ENCODE assay signal across 1 cellular context in the genomic region with DNA sequence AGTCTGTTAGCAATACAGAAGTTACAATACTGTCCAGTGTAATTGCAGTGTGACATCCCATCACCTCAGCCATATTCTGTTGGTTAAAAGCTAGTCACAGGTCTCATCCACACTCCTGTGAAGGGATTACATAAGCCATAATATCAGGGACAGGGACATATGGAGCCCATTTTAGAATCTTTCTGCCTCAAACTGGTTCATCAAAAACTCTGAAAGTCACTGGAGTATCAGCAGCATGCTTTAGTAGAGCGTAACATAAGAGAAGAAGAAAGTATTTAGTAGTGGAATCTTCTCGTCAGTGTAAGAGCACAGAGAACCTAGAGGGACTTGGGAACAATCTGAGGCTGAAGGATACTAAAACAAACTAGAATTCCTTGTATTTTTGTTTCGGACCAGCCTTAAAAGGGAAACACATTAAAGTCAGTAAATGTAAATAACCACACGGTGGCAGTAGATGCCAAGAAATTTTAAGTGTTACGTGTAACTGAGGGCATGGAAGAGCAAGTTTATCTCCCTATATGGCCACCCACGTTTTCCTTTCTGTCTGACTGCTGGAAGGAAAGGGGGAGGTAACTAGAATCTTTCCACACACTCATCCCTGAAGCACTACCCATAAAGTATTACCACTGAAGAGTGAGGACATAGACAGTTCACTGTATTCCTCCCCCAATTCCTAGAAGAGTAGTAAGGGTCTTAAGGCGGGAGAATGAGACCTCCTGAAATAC.
TF ChIP-seq lines count a peak whose summit lies in the region.

No MANE protein-coding gene starts in this region.

TF ChIP-seq in HEK293, 187 proteins besides CTCF, POLR2A, EP300 and RAD21 (continued from another document and continues in another):
- TF ChIP-seq, protein P1, sequence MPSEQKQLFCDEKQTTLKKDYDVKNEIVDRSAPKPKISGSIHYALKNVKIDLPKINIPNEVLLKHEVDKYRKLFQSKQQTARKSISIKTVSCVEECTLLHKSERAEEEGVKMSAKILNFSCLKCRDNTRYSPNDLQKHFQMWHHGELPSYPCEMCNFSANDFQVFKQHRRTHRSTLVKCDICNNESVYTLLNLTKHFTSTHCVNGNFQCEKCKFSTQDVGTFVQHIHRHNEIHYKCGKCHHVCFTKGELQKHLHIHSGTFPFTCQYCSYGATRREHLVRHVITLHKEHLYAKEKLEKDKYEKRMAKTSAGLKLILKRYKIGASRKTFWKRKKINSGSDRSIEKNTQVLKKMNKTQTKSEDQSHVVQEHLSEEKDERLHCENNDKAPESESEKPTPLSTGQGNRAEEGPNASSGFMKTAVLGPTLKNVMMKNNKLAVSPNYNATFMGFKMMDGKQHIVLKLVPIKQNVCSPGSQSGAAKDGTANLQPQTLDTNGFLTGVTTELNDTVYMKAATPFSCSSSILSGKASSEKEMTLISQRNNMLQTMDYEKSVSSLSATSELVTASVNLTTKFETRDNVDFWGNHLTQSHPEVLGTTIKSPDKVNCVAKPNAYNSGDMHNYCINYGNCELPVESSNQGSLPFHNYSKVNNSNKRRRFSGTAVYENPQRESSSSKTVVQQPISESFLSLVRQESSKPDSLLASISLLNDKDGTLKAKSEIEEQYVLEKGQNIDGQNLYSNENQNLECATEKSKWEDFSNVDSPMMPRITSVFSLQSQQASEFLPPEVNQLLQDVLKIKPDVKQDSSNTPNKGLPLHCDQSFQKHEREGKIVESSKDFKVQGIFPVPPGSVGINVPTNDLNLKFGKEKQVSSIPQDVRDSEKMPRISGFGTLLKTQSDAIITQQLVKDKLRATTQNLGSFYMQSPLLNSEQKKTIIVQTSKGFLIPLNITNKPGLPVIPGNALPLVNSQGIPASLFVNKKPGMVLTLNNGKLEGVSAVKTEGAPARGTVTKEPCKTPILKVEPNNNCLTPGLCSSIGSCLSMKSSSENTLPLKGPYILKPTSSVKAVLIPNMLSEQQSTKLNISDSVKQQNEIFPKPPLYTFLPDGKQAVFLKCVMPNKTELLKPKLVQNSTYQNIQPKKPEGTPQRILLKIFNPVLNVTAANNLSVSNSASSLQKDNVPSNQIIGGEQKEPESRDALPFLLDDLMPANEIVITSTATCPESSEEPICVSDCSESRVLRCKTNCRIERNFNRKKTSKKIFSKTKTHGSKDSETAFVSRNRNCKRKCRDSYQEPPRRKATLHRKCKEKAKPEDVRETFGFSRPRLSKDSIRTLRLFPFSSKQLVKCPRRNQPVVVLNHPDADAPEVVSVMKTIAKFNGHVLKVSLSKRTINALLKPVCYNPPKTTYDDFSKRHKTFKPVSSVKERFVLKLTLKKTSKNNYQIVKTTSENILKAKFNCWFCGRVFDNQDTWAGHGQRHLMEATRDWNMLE (tag by site-specific recombination; conservative IDR thresholded peaks at IDR 0.05; ENCODE audit: low read depth) = no peak
- TF ChIP-seq ZSCAN16 (tag by site-specific recombination; IDR thresholded peaks at IDR 0.05) (no peak), ZSCAN23 (tag by site-specific recombination; IDR thresholded peaks at IDR 0.05) (no peak), ZNF169 (tag by site-specific recombination; IDR thresholded peaks at IDR 0.05) (no peak), ZNF214 (tag by site-specific recombination; IDR thresholded peaks at IDR 0.05; ENCODE audit: borderline replicate concordance) (no peak), ZNF416 (tag by site-specific recombination; IDR thresholded peaks at IDR 0.05) (no peak), ZNF701 (tag by site-specific recombination; IDR thresholded peaks at IDR 0.05) (no peak), ZNF184 (tag by site-specific recombination; IDR thresholded peaks at IDR 0.05) (no peak), ZNF266 (tag by site-specific recombination; IDR thresholded peaks at IDR 0.05; ENCODE audit: low read depth) (no peak), ZNF660 (tag by site-specific recombination; IDR thresholded peaks at IDR 0.05) (peak; percentile 38; the same call in 1 of the 2 replicates), GLIS1 (tag by site-specific recombination; IDR thresholded peaks at IDR 0.05) (peak; percentile 63; the same call in 1 of the 2 replicates), ZNF366 (tag by site-specific recombination; conservative IDR thresholded peaks at IDR 0.05) (0 out of 2 replicates have a peak, but pooled peaks have one; percentile 23), ZFP41 (tag by site-specific recombination; IDR thresholded peaks at IDR 0.05; ENCODE audit: borderline replicate concordance) (no peak), ZNF248 (tag by site-specific recombination; IDR thresholded peaks at IDR 0.05) (no peak), ZNF394 (tag by site-specific recombination; IDR thresholded peaks at IDR 0.05; ENCODE audit: borderline replicate concordance) (no peak), ZFP37 (tag by site-specific recombination; IDR thresholded peaks at IDR 0.05) (no peak), MZF1 (tag by site-specific recombination; IDR thresholded peaks at IDR 0.05; ENCODE audit: borderline replicate concordance) (no peak), ZNF629 (tag by site-specific recombination; IDR thresholded peaks at IDR 0.05) (no peak), ZNF521 (tag by site-specific recombination; IDR thresholded peaks at IDR 0.05) (no peak), TCF7L2 (IDR thresholded peaks at IDR 0.05; ENCODE audit: borderline replicate concordance, low read depth, low read length) (no peak), ZNF654 (tag by site-specific recombination; IDR thresholded peaks at IDR 0.05; ENCODE audit: low read depth) (peak; percentile 97), ZNF324 (tag by site-specific recombination; IDR thresholded peaks at IDR 0.05) (no peak), ZNF138 (tag by site-specific recombination; IDR thresholded peaks at IDR 0.05; ENCODE audit: borderline replicate concordance) (no peak), ZNF292 (tag by site-specific recombination; IDR thresholded peaks at IDR 0.05; ENCODE audit: borderline replicate concordance, low read depth) (no peak), ZSCAN30 (tag by site-specific recombination; IDR thresholded peaks at IDR 0.05) (peak; percentile 92), EGR2 (tag by site-specific recombination; IDR thresholded peaks at IDR 0.05; ENCODE audit: low read depth) (peak; percentile 59; the same call in 1 of the 2 replicates)
- TF ChIP-seq, protein P2, sequence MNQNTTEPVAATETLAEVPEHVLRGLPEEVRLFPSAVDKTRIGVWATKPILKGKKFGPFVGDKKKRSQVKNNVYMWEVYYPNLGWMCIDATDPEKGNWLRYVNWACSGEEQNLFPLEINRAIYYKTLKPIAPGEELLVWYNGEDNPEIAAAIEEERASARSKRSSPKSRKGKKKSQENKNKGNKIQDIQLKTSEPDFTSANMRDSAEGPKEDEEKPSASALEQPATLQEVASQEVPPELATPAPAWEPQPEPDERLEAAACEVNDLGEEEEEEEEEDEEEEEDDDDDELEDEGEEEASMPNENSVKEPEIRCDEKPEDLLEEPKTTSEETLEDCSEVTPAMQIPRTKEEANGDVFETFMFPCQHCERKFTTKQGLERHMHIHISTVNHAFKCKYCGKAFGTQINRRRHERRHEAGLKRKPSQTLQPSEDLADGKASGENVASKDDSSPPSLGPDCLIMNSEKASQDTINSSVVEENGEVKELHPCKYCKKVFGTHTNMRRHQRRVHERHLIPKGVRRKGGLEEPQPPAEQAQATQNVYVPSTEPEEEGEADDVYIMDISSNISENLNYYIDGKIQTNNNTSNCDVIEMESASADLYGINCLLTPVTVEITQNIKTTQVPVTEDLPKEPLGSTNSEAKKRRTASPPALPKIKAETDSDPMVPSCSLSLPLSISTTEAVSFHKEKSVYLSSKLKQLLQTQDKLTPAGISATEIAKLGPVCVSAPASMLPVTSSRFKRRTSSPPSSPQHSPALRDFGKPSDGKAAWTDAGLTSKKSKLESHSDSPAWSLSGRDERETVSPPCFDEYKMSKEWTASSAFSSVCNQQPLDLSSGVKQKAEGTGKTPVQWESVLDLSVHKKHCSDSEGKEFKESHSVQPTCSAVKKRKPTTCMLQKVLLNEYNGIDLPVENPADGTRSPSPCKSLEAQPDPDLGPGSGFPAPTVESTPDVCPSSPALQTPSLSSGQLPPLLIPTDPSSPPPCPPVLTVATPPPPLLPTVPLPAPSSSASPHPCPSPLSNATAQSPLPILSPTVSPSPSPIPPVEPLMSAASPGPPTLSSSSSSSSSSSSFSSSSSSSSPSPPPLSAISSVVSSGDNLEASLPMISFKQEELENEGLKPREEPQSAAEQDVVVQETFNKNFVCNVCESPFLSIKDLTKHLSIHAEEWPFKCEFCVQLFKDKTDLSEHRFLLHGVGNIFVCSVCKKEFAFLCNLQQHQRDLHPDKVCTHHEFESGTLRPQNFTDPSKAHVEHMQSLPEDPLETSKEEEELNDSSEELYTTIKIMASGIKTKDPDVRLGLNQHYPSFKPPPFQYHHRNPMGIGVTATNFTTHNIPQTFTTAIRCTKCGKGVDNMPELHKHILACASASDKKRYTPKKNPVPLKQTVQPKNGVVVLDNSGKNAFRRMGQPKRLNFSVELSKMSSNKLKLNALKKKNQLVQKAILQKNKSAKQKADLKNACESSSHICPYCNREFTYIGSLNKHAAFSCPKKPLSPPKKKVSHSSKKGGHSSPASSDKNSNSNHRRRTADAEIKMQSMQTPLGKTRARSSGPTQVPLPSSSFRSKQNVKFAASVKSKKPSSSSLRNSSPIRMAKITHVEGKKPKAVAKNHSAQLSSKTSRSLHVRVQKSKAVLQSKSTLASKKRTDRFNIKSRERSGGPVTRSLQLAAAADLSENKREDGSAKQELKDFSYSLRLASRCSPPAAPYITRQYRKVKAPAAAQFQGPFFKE (tag by site-specific recombination; IDR thresholded peaks at IDR 0.05; ENCODE audit: borderline replicate concordance) = no peak
- TF ChIP-seq, protein P3, sequence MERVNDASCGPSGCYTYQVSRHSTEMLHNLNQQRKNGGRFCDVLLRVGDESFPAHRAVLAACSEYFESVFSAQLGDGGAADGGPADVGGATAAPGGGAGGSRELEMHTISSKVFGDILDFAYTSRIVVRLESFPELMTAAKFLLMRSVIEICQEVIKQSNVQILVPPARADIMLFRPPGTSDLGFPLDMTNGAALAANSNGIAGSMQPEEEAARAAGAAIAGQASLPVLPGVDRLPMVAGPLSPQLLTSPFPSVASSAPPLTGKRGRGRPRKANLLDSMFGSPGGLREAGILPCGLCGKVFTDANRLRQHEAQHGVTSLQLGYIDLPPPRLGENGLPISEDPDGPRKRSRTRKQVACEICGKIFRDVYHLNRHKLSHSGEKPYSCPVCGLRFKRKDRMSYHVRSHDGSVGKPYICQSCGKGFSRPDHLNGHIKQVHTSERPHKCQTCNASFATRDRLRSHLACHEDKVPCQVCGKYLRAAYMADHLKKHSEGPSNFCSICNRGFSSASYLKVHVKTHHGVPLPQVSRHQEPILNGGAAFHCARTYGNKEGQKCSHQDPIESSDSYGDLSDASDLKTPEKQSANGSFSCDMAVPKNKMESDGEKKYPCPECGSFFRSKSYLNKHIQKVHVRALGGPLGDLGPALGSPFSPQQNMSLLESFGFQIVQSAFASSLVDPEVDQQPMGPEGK (tag by site-specific recombination; IDR thresholded peaks at IDR 0.05) = no peak
- TF ChIP-seq, protein P4, sequence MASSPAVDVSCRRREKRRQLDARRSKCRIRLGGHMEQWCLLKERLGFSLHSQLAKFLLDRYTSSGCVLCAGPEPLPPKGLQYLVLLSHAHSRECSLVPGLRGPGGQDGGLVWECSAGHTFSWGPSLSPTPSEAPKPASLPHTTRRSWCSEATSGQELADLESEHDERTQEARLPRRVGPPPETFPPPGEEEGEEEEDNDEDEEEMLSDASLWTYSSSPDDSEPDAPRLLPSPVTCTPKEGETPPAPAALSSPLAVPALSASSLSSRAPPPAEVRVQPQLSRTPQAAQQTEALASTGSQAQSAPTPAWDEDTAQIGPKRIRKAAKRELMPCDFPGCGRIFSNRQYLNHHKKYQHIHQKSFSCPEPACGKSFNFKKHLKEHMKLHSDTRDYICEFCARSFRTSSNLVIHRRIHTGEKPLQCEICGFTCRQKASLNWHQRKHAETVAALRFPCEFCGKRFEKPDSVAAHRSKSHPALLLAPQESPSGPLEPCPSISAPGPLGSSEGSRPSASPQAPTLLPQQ (tag by site-specific recombination; IDR thresholded peaks at IDR 0.05) = peak; percentile 99
- TF ChIP-seq, protein P5, sequence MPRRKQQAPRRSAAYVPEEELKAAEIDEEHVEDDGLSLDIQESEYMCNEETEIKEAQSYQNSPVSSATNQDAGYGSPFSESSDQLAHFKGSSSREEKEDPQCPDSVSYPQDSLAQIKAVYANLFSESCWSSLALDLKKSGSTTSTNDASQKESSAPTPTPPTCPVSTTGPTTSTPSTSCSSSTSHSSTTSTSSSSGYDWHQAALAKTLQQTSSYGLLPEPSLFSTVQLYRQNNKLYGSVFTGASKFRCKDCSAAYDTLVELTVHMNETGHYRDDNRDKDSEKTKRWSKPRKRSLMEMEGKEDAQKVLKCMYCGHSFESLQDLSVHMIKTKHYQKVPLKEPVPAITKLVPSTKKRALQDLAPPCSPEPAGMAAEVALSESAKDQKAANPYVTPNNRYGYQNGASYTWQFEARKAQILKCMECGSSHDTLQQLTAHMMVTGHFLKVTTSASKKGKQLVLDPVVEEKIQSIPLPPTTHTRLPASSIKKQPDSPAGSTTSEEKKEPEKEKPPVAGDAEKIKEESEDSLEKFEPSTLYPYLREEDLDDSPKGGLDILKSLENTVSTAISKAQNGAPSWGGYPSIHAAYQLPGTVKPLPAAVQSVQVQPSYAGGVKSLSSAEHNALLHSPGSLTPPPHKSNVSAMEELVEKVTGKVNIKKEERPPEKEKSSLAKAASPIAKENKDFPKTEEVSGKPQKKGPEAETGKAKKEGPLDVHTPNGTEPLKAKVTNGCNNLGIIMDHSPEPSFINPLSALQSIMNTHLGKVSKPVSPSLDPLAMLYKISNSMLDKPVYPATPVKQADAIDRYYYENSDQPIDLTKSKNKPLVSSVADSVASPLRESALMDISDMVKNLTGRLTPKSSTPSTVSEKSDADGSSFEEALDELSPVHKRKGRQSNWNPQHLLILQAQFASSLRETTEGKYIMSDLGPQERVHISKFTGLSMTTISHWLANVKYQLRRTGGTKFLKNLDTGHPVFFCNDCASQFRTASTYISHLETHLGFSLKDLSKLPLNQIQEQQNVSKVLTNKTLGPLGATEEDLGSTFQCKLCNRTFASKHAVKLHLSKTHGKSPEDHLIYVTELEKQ (tag by site-specific recombination; IDR thresholded peaks at IDR 0.05; ENCODE audit: borderline replicate concordance) = no peak
- TF ChIP-seq, protein P6, sequence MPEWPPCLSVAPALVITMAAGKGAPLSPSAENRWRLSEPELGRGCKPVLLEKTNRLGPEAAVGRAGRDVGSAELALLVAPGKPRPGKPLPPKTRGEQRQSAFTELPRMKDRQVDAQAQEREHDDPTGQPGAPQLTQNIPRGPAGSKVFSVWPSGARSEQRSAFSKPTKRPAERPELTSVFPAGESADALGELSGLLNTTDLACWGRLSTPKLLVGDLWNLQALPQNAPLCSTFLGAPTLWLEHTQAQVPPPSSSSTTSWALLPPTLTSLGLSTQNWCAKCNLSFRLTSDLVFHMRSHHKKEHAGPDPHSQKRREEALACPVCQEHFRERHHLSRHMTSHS (tag by site-specific recombination; IDR thresholded peaks at IDR 0.05) = no peak
- TF ChIP-seq, protein P7, sequence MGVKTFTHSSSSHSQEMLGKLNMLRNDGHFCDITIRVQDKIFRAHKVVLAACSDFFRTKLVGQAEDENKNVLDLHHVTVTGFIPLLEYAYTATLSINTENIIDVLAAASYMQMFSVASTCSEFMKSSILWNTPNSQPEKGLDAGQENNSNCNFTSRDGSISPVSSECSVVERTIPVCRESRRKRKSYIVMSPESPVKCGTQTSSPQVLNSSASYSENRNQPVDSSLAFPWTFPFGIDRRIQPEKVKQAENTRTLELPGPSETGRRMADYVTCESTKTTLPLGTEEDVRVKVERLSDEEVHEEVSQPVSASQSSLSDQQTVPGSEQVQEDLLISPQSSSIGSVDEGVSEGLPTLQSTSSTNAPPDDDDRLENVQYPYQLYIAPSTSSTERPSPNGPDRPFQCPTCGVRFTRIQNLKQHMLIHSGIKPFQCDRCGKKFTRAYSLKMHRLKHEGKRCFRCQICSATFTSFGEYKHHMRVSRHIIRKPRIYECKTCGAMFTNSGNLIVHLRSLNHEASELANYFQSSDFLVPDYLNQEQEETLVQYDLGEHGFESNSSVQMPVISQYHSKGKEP (tag by site-specific recombination; IDR thresholded peaks at IDR 0.05) = no peak
